In the genomic region with DNA sequence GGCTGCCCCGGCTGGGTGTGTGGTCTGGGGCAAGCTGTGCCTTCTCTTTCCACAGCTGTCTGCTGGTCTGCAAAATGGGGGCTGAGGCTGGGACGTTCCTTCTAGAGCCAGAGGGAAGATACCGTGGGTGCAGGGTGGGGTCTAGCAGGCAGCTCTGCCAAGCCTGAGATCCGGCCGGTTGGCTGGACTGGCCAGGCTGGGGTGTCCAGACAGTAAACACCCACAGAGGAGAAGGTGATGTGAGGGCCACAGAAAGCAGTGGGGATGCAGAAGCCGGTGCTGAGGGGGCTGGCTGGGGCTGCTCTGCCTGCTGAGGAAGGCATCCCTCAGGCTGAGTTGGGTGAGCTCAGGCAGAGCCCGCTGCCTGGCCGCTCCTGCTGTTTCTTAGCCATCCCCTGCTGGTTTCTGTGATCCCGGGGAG, we compare ENCODE assay signal across 31 cellular contexts. TPM values are rescaled to one million over a fixed set of nuclear protein-coding genes. Genes with fewer than 3 reads are reported as not detected.
DNase-seq lines count a peak whose midpoint lies in the region; ATAC-seq and TF ChIP-seq lines count a peak whose summit lies in the region.
"Had no signal": no experiment of that assay in that cellular context is flagged by ENCODE, and none has a peak within 500 bp of the region (broad histone marks: within the 10 kb centered on the region; RNA-seq: fewer than 3 reads in every experiment).

No MANE protein-coding gene starts in this region.

- no peak overlapping the region for H3K9ac ChIP-seq in HUES48 (ENCODE audit: low read depth, low read length)

- H3K4me3 ChIP-seq in Caco-2 (ENCODE audit: low read depth, low read length) (no peak overlapping the region), HUES48 (ENCODE audit: low read depth, low read length) (no peak overlapping the region), choroid plexus epithelial cell (ENCODE audit: low read depth, low read length) (no peak overlapping the region)
- H3K4me3 ChIP-seq: breast epithelium, colonic mucosa, skin epidermis, vagina had no signal

- no peak for TF ChIP-seq CTCF in Caco-2 (IDR thresholded peaks at IDR 0.05; ENCODE audit: insufficient read depth in 1 of 2, low read depth in 1 of 2, low read length in 1 of 2, severe bottlenecking in 1 of 2, unreplicated experiment in 1 of 2)
- TF ChIP-seq CTCF in choroid plexus epithelial cell (conservative IDR thresholded peaks at IDR 0.05; ENCODE audit: low read depth, low read length), result no peak
- TF ChIP-seq CTCF in glutamatergic neuron (IDR thresholded peaks at IDR 0.05; ENCODE audit: partially characterized antibody, unreplicated experiment), result no peak

- H3K4me3 Mint-ChIP-seq in Caco-2 (ENCODE audit: unreplicated experiment), result peak overlapping the region; percentile 2
- H3K4me3 Mint-ChIP-seq in glutamatergic neuron (ENCODE audit: unreplicated experiment), result no peak overlapping the region
- H3K4me3 Mint-ChIP-seq: activated CD4-positive, alpha-beta memory T cell treated with anti-CD3 and anti-CD28 coated beads, Interleukin-2, amount 10 ng/mL, durations not matched to agents 7 days and 5 days; activated naive CD4-positive, alpha-beta T cell treated with anti-CD3 and anti-CD28 coated beads, Interleukin-2, amount 50 U/mL, for 24 hours; activated T-helper 1 cell treated with anti-CD3 and anti-CD28 coated beads, Interleukin-12 subunit alpha, Interleukin-12 subunit beta, Interleukin-2, Interleukin-4 antibody, amounts not matched to agents 30 ng/mL and 10 ng/mL and 1 ng/mL, durations not matched to agents 14 hours and 24 hours and 36 hours; CD4-positive, alpha-beta T cell; immature natural killer cell; mesothelial cell of epicardium; stimulated activated naive CD8-positive, alpha-beta T cell treated with anti-CD3 and anti-CD28 coated beads, Interleukin-15, Interleukin-2, amounts not matched to agents 100 ng/mL and 50 ng/mL, for 24 hours; T-helper 17 cell had no signal

- H3K27me3 Mint-ChIP-seq in Caco-2 (ENCODE audit: insufficient read depth, unreplicated experiment) (no peaks in the 10 kb centered on the region), glutamatergic neuron (ENCODE audit: unreplicated experiment) (peaks cover 7% of the 10 kb centered on the region)

- peaks cover 40% of the 10 kb centered on the region for H3K4me1 ChIP-seq in Caco-2
- H3K4me1 ChIP-seq in HUES48 (ENCODE audit: control insufficient read depth, insufficient read depth, low read length), result peaks cover 7% of the 10 kb centered on the region; the same call in 1 of the 2 replicates
- H3K4me1 ChIP-seq: breast epithelium, colonic mucosa had no signal

- H3K36me3 Mint-ChIP-seq in Caco-2 (ENCODE audit: insufficient read depth, unreplicated experiment) (no peaks in the 10 kb centered on the region), glutamatergic neuron (ENCODE audit: unreplicated experiment) (no peaks in the 10 kb centered on the region)
- H3K36me3 Mint-ChIP-seq: activated naive CD4-positive, alpha-beta T cell treated with anti-CD3 and anti-CD28 coated beads, Interleukin-2, amount 50 U/mL, for 24 hours; immature natural killer cell; mesothelial cell of epicardium had no signal

- no peaks in the 10 kb centered on the region for H3K27me3 ChIP-seq in Caco-2 (replicated peaks; ENCODE audit: control insufficient read depth, insufficient read depth, low read length)
- H3K27me3 ChIP-seq in HUES48 (ENCODE audit: control insufficient read depth, insufficient read depth, low read length), result no peaks in the 10 kb centered on the region
- H3K27me3 ChIP-seq: breast epithelium, colonic mucosa, vagina had no signal

- CTCF ChIA-PET in Caco-2 (lab: Charles Lee), result interaction anchor here (0.7 to 1.7 kb wide), 5 partner anchors 8 to 99 kb away, joined by 3 to 11 read pairs (median 3); no protein-coding TSS in a partner anchor

- no TSS peak for BruUV-seq in Caco-2 (replicated peaks; lab: Mats Ljungman, UMichigan)

- POLR2A ChIA-PET in Caco-2 (lab: Charles Lee), result no interaction called here

- H3K36me3 ChIP-seq in Caco-2 (ENCODE audit: control insufficient read depth, insufficient read depth, low read length) (no peaks in the 10 kb centered on the region), HUES48 (ENCODE audit: control insufficient read depth, insufficient read depth, low read length) (no peaks in the 10 kb centered on the region)
- H3K36me3 ChIP-seq: breast epithelium, colonic mucosa, vagina had no signal

- intact Hi-C loops in Caco-2 (cut with micrococcal nuclease; ENCODE audit: unreplicated experiment), result loop anchor here (1.0 to 5.0 kb wide), 3 partner anchors 8 to 52 kb away; partner anchors contain the start of gene FBLN2
- intact Hi-C loops in sciatic nerve (cut with DNase I), result no loop called here
- intact Hi-C loops in left colon (cut with DNase I, micrococcal nuclease), result no loop called here

- H3K27ac Mint-ChIP-seq in Caco-2 (ENCODE audit: unreplicated experiment) (peak overlapping the region; percentile 79), glutamatergic neuron (ENCODE audit: unreplicated experiment) (no peak overlapping the region)
- H3K27ac Mint-ChIP-seq: activated CD4-positive, alpha-beta memory T cell treated with anti-CD3 and anti-CD28 coated beads, Interleukin-2, amount 10 ng/mL, durations not matched to agents 7 days and 5 days; activated naive CD4-positive, alpha-beta T cell treated with anti-CD3 and anti-CD28 coated beads, Interleukin-2, amount 50 U/mL, for 24 hours; activated T-helper 1 cell treated with anti-CD3 and anti-CD28 coated beads, Interleukin-12 subunit alpha, Interleukin-12 subunit beta, Interleukin-2, Interleukin-4 antibody, amounts not matched to agents 30 ng/mL and 10 ng/mL and 1 ng/mL, durations not matched to agents 14 hours and 24 hours and 36 hours; CD4-positive, alpha-beta T cell; immature natural killer cell; mesothelial cell of epicardium; stimulated activated naive CD8-positive, alpha-beta T cell treated with anti-CD3 and anti-CD28 coated beads, Interleukin-15, Interleukin-2, amounts not matched to agents 100 ng/mL and 50 ng/mL, for 24 hours; T-helper 17 cell had no signal

- DNase-seq in Caco-2, result no peak
- peak; percentile 17 for DNase-seq in choroid plexus epithelial cell (ENCODE audit: low read depth)
- no peak for DNase-seq in sciatic nerve (ENCODE audit: low spot score)
- DNase-seq in glutamatergic neuron, result no peak
- DNase-seq in left colon, result no peak
- DNase-seq: activated CD4-positive, alpha-beta memory T cell treated with anti-CD3 and anti-CD28 coated beads, Interleukin-2, amount 10 ng/mL, durations not matched to agents 7 days and 5 days; activated CD4-positive, CD25-positive, alpha-beta regulatory T cell treated with anti-CD3 and anti-CD28 coated beads, Interleukin-2, amount 50 U/mL, for 72 hours; activated CD8-positive, alpha-beta memory T cell treated with anti-CD3 and anti-CD28 coated beads, Interleukin-2, amount 50 U/mL, for 4 hours; CD4-positive, alpha-beta T cell; colonic mucosa; DND-41; effector CD4-positive, alpha-beta T cell; GF-D8; immature natural killer cell; Kasumi-1; NCI-H1417 treated with DMSO at 0.1 percent for 48 hours; NCI-H2081; NCI-H524 treated with DMSO at 0.1 percent for 48 hours; nucleus accumbens; T-helper 17 cell had no signal

- H3K9me3 ChIP-seq in Caco-2, result no peaks in the 10 kb centered on the region
- no peaks in the 10 kb centered on the region for H3K9me3 ChIP-seq in HUES48 (ENCODE audit: control insufficient read depth, insufficient read depth, low read length)
- H3K9me3 ChIP-seq: breast epithelium, colonic mucosa, vagina had no signal

- H3K27ac ChIP-seq in HUES48 (ENCODE audit: low read depth, low read length), result peak overlapping the region; percentile 55
- H3K27ac ChIP-seq: breast epithelium, colonic mucosa, vagina had no signal

- ATAC-seq in sciatic nerve, result peak; percentile 19
- ATAC-seq in GM21423 (IDR thresholded peaks at IDR 0.05; ENCODE audit: unreplicated experiment), result no peak
- ATAC-seq in left colon, result no peak
- no peak for ATAC-seq in GM19397 (IDR thresholded peaks at IDR 0.05; ENCODE audit: unreplicated experiment)
- ATAC-seq: T-helper 17 cell had no signal

- H3K9me3 Mint-ChIP-seq in Caco-2 (ENCODE audit: unreplicated experiment) (peaks cover 8% of the 10 kb centered on the region), glutamatergic neuron (ENCODE audit: unreplicated experiment) (peaks cover 7% of the 10 kb centered on the region)
- H3K9me3 Mint-ChIP-seq: activated CD4-positive, alpha-beta memory T cell treated with anti-CD3 and anti-CD28 coated beads, Interleukin-2, amount 10 ng/mL, durations not matched to agents 7 days and 5 days; activated naive CD4-positive, alpha-beta T cell treated with anti-CD3 and anti-CD28 coated beads, Interleukin-2, amount 50 U/mL, for 24 hours; activated T-helper 1 cell treated with anti-CD3 and anti-CD28 coated beads, Interleukin-12 subunit alpha, Interleukin-12 subunit beta, Interleukin-2, Interleukin-4 antibody, amounts not matched to agents 30 ng/mL and 10 ng/mL and 1 ng/mL, durations not matched to agents 14 hours and 24 hours and 36 hours; CD4-positive, alpha-beta T cell; immature natural killer cell; mesothelial cell of epicardium; stimulated activated naive CD8-positive, alpha-beta T cell treated with anti-CD3 and anti-CD28 coated beads, Interleukin-15, Interleukin-2, amounts not matched to agents 100 ng/mL and 50 ng/mL, for 24 hours had no signal

- peaks cover 38% of the 10 kb centered on the region for H3K4me1 Mint-ChIP-seq in Caco-2 (ENCODE audit: low read depth, unreplicated experiment)
- peaks cover 6% of the 10 kb centered on the region for H3K4me1 Mint-ChIP-seq in glutamatergic neuron (ENCODE audit: low read depth, unreplicated experiment)
- H3K4me1 Mint-ChIP-seq: activated CD4-positive, alpha-beta memory T cell treated with anti-CD3 and anti-CD28 coated beads, Interleukin-2, amount 10 ng/mL, durations not matched to agents 7 days and 5 days; activated naive CD4-positive, alpha-beta T cell treated with anti-CD3 and anti-CD28 coated beads, Interleukin-2, amount 50 U/mL, for 24 hours; immature natural killer cell; T-helper 17 cell had no signal

RNA-seq across cellular contexts. Expression of gene FBLN2, which starts 46.1 kb away (rescaled TPM):
- total RNA-seq in Caco-2 (2022) (36.7 and 48.8 TPM in 2 replicates), sciatic nerve (236 TPM), glutamatergic neuron (ENCODE audit: unreplicated experiment) (2.1 TPM), left colon (10 to 100 TPM; 20.7 to 22.8 TPM)
- total RNA-seq: activated CD4-positive, alpha-beta memory T cell treated with anti-CD3 and anti-CD28 coated beads, Interleukin-2, amount 10 ng/mL, durations not matched to agents 7 days and 5 days; activated T-helper 1 cell treated with anti-CD3 and anti-CD28 coated beads, Interleukin-12 subunit alpha, Interleukin-12 subunit beta, Interleukin-2, Interleukin-4 antibody, amounts not matched to agents 30 ng/mL and 10 ng/mL and 1 ng/mL, durations not matched to agents 14 hours and 24 hours and 36 hours; H4 had no signal
